1 cellular context compared by ENCODE assay signal in genomic region chrX:153726286-153727107, GRCh38.
A peak's percentile ranks its signal among the peaks of the same experiment; 100 is the strongest.
TF ChIP-seq lines count a peak whose summit lies in the region.

No MANE protein-coding gene starts in this region.

TF ChIP-seq in HepG2, 621 proteins besides CTCF, POLR2A, EP300 and RAD21 (continued from another document and continues in another):
- TF ChIP-seq ZNF614 (CRISPR knock-in tag; IDR thresholded peaks at IDR 0.05; ENCODE audit: borderline replicate concordance) (peak; percentile 76; the same call in 1 of the 2 replicates), SOX5 (CRISPR knock-in tag; IDR thresholded peaks at IDR 0.05; ENCODE audit: borderline replicate concordance) (peak; percentile 31; the same call in 1 of the 2 replicates), ZNF691 (CRISPR knock-in tag; IDR thresholded peaks at IDR 0.05; ENCODE audit: borderline replicate concordance, low read depth) (0 out of 2 replicates have a peak, but pooled peaks have one; percentile 61), ZNF280D (CRISPR knock-in tag; IDR thresholded peaks at IDR 0.05) (no peak), KLF12 (CRISPR knock-in tag; IDR thresholded peaks at IDR 0.05; ENCODE audit: borderline replicate concordance) (no peak; the same call in 1 of the 2 replicates), ZBTB37 (CRISPR knock-in tag; IDR thresholded peaks at IDR 0.05) (0 out of 2 replicates have a peak, but pooled peaks have one; percentile 40), HDAC1 (CRISPR knock-in tag; IDR thresholded peaks at IDR 0.05) (peak; percentile 85), LCORL (IDR thresholded peaks at IDR 0.05) (no peak), LCORL (CRISPR knock-in tag; IDR thresholded peaks at IDR 0.05) (peak; percentile 85; the same call in 1 of the 2 replicates), ZNF276 (CRISPR knock-in tag; IDR thresholded peaks at IDR 0.05; ENCODE audit: low read depth) (no peak), RELA (CRISPR knock-in tag; IDR thresholded peaks at IDR 0.05) (no peak), E2F5 (CRISPR knock-in tag; conservative IDR thresholded peaks at IDR 0.05) (no peak), GLI4 (CRISPR knock-in tag; IDR thresholded peaks at IDR 0.05; ENCODE audit: borderline replicate concordance) (no peak), MXD1 (CRISPR knock-in tag; IDR thresholded peaks at IDR 0.05) (peak; percentile 40; the same call in 1 of the 2 replicates), ZNF484 (CRISPR knock-in tag; IDR thresholded peaks at IDR 0.05; ENCODE audit: borderline replicate concordance, low read depth) (no peak), MTERF4 (CRISPR knock-in tag; IDR thresholded peaks at IDR 0.05) (no peak), ARID2 (CRISPR knock-in tag; IDR thresholded peaks at IDR 0.05; ENCODE audit: borderline replicate concordance) (peak; percentile 34; the same call in 1 of the 2 replicates), ZNF567 (CRISPR knock-in tag; IDR thresholded peaks at IDR 0.05; ENCODE audit: borderline replicate concordance) (no peak), ASH2L (IDR thresholded peaks at IDR 0.05; ENCODE audit: insufficient read length, low read depth, low read length) (peak; percentile 20), UBTF (CRISPR knock-in tag; IDR thresholded peaks at IDR 0.05) (peak; percentile 92), DMTF1 (CRISPR knock-in tag; IDR thresholded peaks at IDR 0.05) (no peak), HOMEZ (CRISPR knock-in tag; IDR thresholded peaks at IDR 0.05; ENCODE audit: low read depth) (no peak), AGO2 (optimal IDR thresholded peaks at IDR 0.05; ENCODE audit: low read depth, low read length) (peak; percentile 40), MNT (IDR thresholded peaks at IDR 0.05) (no peak), ZNF24 (IDR thresholded peaks at IDR 0.05) (no peak), MAFF (IDR thresholded peaks at IDR 0.05; ENCODE audit: low read depth, low read length) (peak; percentile 2; the same call in 1 of the 2 replicates), SPEN (CRISPR knock-in tag; IDR thresholded peaks at IDR 0.05; ENCODE audit: low read depth) (peak; percentile 83), AFF4 (CRISPR knock-in tag; IDR thresholded peaks at IDR 0.05) (peak; percentile 75; the same call in 1 of the 2 replicates), FOSL1 (CRISPR knock-in tag; IDR thresholded peaks at IDR 0.05; ENCODE audit: borderline replicate concordance) (peak; percentile 56; the same call in 1 of the 2 replicates), ZSCAN25 (CRISPR knock-in tag; IDR thresholded peaks at IDR 0.05) (no peak), HCFC1 (IDR thresholded peaks at IDR 0.05; ENCODE audit: low read depth, low read length) (no peak), ZNF672 (CRISPR knock-in tag; IDR thresholded peaks at IDR 0.05) (no peak), NBN (conservative IDR thresholded peaks at IDR 0.05) (no peak)
